ENCODE assay signal across 15 cellular contexts in the genomic region with DNA sequence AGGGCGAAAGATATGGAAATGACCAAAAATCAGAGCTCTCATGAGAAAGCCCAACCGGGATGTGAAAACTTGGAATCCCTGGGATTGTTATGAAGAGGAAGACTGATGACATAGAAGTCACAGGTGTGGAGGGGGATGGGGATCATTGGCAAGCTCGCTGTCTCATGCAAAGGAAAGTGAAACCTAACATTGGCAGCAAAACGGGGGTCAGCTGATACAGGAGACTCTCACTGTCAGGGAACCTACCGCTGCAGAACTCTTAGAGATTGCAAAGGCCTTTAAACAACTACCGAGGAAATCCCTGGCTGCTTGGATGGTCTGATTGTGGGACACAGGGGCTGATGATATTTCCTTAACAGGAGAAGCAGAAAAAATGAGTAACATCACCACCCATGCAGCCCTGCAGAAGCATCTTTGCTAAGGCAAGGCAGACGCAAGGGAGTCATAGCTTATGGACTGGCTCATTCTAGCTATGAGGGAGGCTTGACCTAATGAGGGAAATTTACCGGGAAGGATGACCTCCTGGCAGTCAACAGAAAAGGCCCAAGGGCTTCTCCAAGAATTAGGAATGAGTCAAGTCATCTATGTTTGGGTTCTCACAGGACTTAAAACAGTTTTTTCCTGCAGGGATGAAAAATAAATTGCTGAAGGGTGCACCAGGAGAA. TPM values are rescaled to one million over a fixed set of nuclear protein-coding genes. Genes with fewer than 3 reads are reported as not detected.
DNase-seq lines count a peak whose midpoint lies in the region; ATAC-seq, FAIRE-seq and TF ChIP-seq lines count a peak whose summit lies in the region.
"Had no signal": no experiment of that assay in that cellular context is flagged by ENCODE, and none has a peak within 500 bp of the region (broad histone marks: within the 10 kb centered on the region; RNA-seq: fewer than 3 reads in every experiment).

No MANE protein-coding gene starts in this region.

- intact Hi-C loops in activated T-helper 1 cell treated with anti-CD3 and anti-CD28 coated beads, Interleukin-12 subunit alpha, Interleukin-12 subunit beta, Interleukin-2, Interleukin-4 antibody, amounts not matched to agents 30 ng/mL and 10 ng/mL and 1 ng/mL, durations not matched to agents 14 hours and 24 hours and 36 hours (cut with micrococcal nuclease), result no loop called here
- intact Hi-C loops in natural killer cell (cut with micrococcal nuclease), result no loop called here
- intact Hi-C loops in tibial artery (cut with DNase I; ENCODE audit: low total_unique reads), result no loop called here

- H3K27ac Mint-ChIP-seq in activated T-helper 1 cell treated with anti-CD3 and anti-CD28 coated beads, Interleukin-12 subunit alpha, Interleukin-12 subunit beta, Interleukin-2, Interleukin-4 antibody, amounts not matched to agents 30 ng/mL and 10 ng/mL and 1 ng/mL, durations not matched to agents 14 hours and 24 hours and 36 hours, result peak overlapping the region; percentile 64
- H3K27ac Mint-ChIP-seq in natural killer cell, result no peak overlapping the region
- H3K27ac Mint-ChIP-seq: progenitor cell of endocrine pancreas had no signal

- H3K9me3 ChIP-seq in tibial artery, result no peaks in the 10 kb centered on the region
- H3K9me3 ChIP-seq: upper lobe of right lung had no signal

- peaks cover 13% of the 10 kb centered on the region for H3K4me1 Mint-ChIP-seq in activated T-helper 1 cell treated with anti-CD3 and anti-CD28 coated beads, Interleukin-12 subunit alpha, Interleukin-12 subunit beta, Interleukin-2, Interleukin-4 antibody, amounts not matched to agents 30 ng/mL and 10 ng/mL and 1 ng/mL, durations not matched to agents 14 hours and 24 hours and 36 hours (ENCODE audit: low read depth)
- H3K4me1 Mint-ChIP-seq in natural killer cell, result peaks cover 0 to 7% of the 10 kb centered on the region in 2 donors

- H3K4me3 Mint-ChIP-seq in activated T-helper 1 cell treated with anti-CD3 and anti-CD28 coated beads, Interleukin-12 subunit alpha, Interleukin-12 subunit beta, Interleukin-2, Interleukin-4 antibody, amounts not matched to agents 30 ng/mL and 10 ng/mL and 1 ng/mL, durations not matched to agents 14 hours and 24 hours and 36 hours, result peak overlapping the region; percentile 55
- H3K4me3 Mint-ChIP-seq in natural killer cell, result peak overlapping the region; percentile 35

- H3K4me1 ChIP-seq in tibial artery, result no peaks in the 10 kb centered on the region
- H3K4me1 ChIP-seq: upper lobe of right lung had no signal

- TF ChIP-seq CTCF in natural killer cell (IDR thresholded peaks at IDR 0.05) (no peak), tibial artery (IDR thresholded peaks at IDR 0.05) (no peak)

- H3K27ac ChIP-seq in tibial artery, result no peak overlapping the region
- H3K27ac ChIP-seq: upper lobe of right lung had no signal

- ATAC-seq in natural killer cell (peak in 1 of 3 donors; percentile 38), HG02759 (IDR thresholded peaks at IDR 0.05; ENCODE audit: unreplicated experiment) (no peak), HG03565 (IDR thresholded peaks at IDR 0.05; ENCODE audit: unreplicated experiment) (no peak)
- ATAC-seq: left ventricle myocardium superior, upper lobe of right lung had no signal

- TF ChIP-seq POLR2A in GM12891 (IDR thresholded peaks at IDR 0.05; ENCODE audit: low read depth, low read length), result no peak

- no peaks in the 10 kb centered on the region for H3K27me3 Mint-ChIP-seq in activated T-helper 1 cell treated with anti-CD3 and anti-CD28 coated beads, Interleukin-12 subunit alpha, Interleukin-12 subunit beta, Interleukin-2, Interleukin-4 antibody, amounts not matched to agents 30 ng/mL and 10 ng/mL and 1 ng/mL, durations not matched to agents 14 hours and 24 hours and 36 hours (ENCODE audit: insufficient read depth)
- peaks cover 0 to 4% of the 10 kb centered on the region in 2 donors for H3K27me3 Mint-ChIP-seq in natural killer cell (ENCODE audit: low read depth in 2 of 2)

- H3K4me3 ChIP-seq in tibial artery, result no peak overlapping the region
- H3K4me3 ChIP-seq: upper lobe of right lung had no signal

- peaks cover 1% of the 10 kb centered on the region for H3K36me3 Mint-ChIP-seq in activated T-helper 1 cell treated with anti-CD3 and anti-CD28 coated beads, Interleukin-12 subunit alpha, Interleukin-12 subunit beta, Interleukin-2, Interleukin-4 antibody, amounts not matched to agents 30 ng/mL and 10 ng/mL and 1 ng/mL, durations not matched to agents 14 hours and 24 hours and 36 hours (ENCODE audit: low read depth)
- no peaks in the 10 kb centered on the region for H3K36me3 Mint-ChIP-seq in natural killer cell

- no peaks in the 10 kb centered on the region for H3K9me3 Mint-ChIP-seq in activated T-helper 1 cell treated with anti-CD3 and anti-CD28 coated beads, Interleukin-12 subunit alpha, Interleukin-12 subunit beta, Interleukin-2, Interleukin-4 antibody, amounts not matched to agents 30 ng/mL and 10 ng/mL and 1 ng/mL, durations not matched to agents 14 hours and 24 hours and 36 hours
- H3K9me3 Mint-ChIP-seq in natural killer cell, result no peaks in the 10 kb centered on the region

- peak; percentile 44 for DNase-seq in GM12891 (ENCODE audit: insufficient read length, low spot score)
- DNase-seq in M059J (ENCODE audit: low read depth), result peak; percentile 72
- peak; percentile 14 for DNase-seq in activated T-helper 1 cell treated with anti-CD3 and anti-CD28 coated beads, Interleukin-12 subunit alpha, Interleukin-12 subunit beta, Interleukin-2, Interleukin-4 antibody, amounts not matched to agents 30 ng/mL and 10 ng/mL and 1 ng/mL, durations not matched to agents 14 hours and 24 hours and 36 hours (ENCODE audit: low spot score)
- no peak for DNase-seq in natural killer cell
- no peak for DNase-seq in urothelium cell line (ENCODE audit: low spot score)
- DNase-seq in tibial artery, result no peak
- DNase-seq: foreskin melanocyte, Kasumi-1, left ventricle myocardium superior, NCI-H524 treated with DMSO at 0.1 percent for 48 hours, upper lobe of right lung had no signal

- no peaks in the 10 kb centered on the region for H3K36me3 ChIP-seq in tibial artery
- H3K36me3 ChIP-seq: upper lobe of right lung had no signal

- FAIRE-seq in GM12891 (lab: Jason Lieb, UNC), result peak; percentile 48
- no peak for FAIRE-seq in urothelium cell line (lab: Jason Lieb, UNC)
- FAIRE-seq: colon had no signal

- H3K27me3 ChIP-seq in tibial artery, result peaks cover 0 to 10% of the 10 kb centered on the region in 2 donors
- H3K27me3 ChIP-seq: upper lobe of right lung had no signal

TF ChIP-seq in GM12891, 5 proteins besides CTCF, POLR2A, EP300 and RAD21:
- TF ChIP-seq PAX5 (IDR thresholded peaks at IDR 0.05; ENCODE audit: insufficient read depth, low read length, severe bottlenecking) (no peak), SPI1 (IDR thresholded peaks at IDR 0.05; ENCODE audit: low read depth, low read length) (no peak), POLR2AphosphoS5 (IDR thresholded peaks at IDR 0.05; ENCODE audit: low read depth, low read length) (no peak), POU2F2 (IDR thresholded peaks at IDR 0.05; ENCODE audit: low read depth, low read length) (no peak), TAF1 (IDR thresholded peaks at IDR 0.05; ENCODE audit: low read depth, low read length) (no peak)
TF ChIP-seq in GM12891: peak in this region for 0.

RNA-seq across cellular contexts. Expression of a gene that starts 7.0 kb away (rescaled TPM):
- polyA plus RNA-seq in GM12891 (2012; ENCODE audit: low read depth, missing spikeins), result 0.03 TPM
- total RNA-seq in M059J (2014; rRNA removed; shearing (Covaris generic)), result not detected in 2 replicates
- not detected in 2 replicates for total RNA-seq in activated T-helper 1 cell treated with anti-CD3 and anti-CD28 coated beads, Interleukin-12 subunit alpha, Interleukin-12 subunit beta, Interleukin-2, Interleukin-4 antibody, amounts not matched to agents 30 ng/mL and 10 ng/mL and 1 ng/mL, durations not matched to agents 14 hours and 24 hours and 36 hours
- total RNA-seq in natural killer cell, result not detected
- total RNA-seq: left ventricle myocardium superior, progenitor cell of endocrine pancreas had no signal

RNA-seq across cellular contexts. Expression of a gene that starts 19.7 kb away (rescaled TPM):
- 0.01 TPM for polyA plus RNA-seq in GM12891 (2012; ENCODE audit: low read depth, missing spikeins)
- total RNA-seq in M059J (2014; rRNA removed; shearing (Covaris generic)), result not detected in 2 replicates
- not detected in 2 replicates for total RNA-seq in activated T-helper 1 cell treated with anti-CD3 and anti-CD28 coated beads, Interleukin-12 subunit alpha, Interleukin-12 subunit beta, Interleukin-2, Interleukin-4 antibody, amounts not matched to agents 30 ng/mL and 10 ng/mL and 1 ng/mL, durations not matched to agents 14 hours and 24 hours and 36 hours
- total RNA-seq in natural killer cell, result not detected
- total RNA-seq: progenitor cell of endocrine pancreas, upper lobe of right lung had no signal

RNA-seq across cellular contexts. Expression of a gene that starts 49.8 kb away (rescaled TPM):
- polyA plus RNA-seq in GM12891 (2012; ENCODE audit: low read depth, missing spikeins), result 0.13 TPM
- total RNA-seq in M059J (2014; rRNA removed; shearing (Covaris generic)), result not detected in 2 replicates
- total RNA-seq in activated T-helper 1 cell treated with anti-CD3 and anti-CD28 coated beads, Interleukin-12 subunit alpha, Interleukin-12 subunit beta, Interleukin-2, Interleukin-4 antibody, amounts not matched to agents 30 ng/mL and 10 ng/mL and 1 ng/mL, durations not matched to agents 14 hours and 24 hours and 36 hours, result not detected in 2 replicates
- total RNA-seq in natural killer cell, result not detected
- total RNA-seq: left ventricle myocardium superior had no signal

RNA-seq across cellular contexts. Expression of a gene that starts 58.6 kb away (rescaled TPM):
- not detected for polyA plus RNA-seq in GM12891 (2012; ENCODE audit: low read depth, missing spikeins)
- total RNA-seq in M059J (2014; rRNA removed; shearing (Covaris generic)), result not detected in 2 replicates
- not detected in 2 replicates for total RNA-seq in activated T-helper 1 cell treated with anti-CD3 and anti-CD28 coated beads, Interleukin-12 subunit alpha, Interleukin-12 subunit beta, Interleukin-2, Interleukin-4 antibody, amounts not matched to agents 30 ng/mL and 10 ng/mL and 1 ng/mL, durations not matched to agents 14 hours and 24 hours and 36 hours
- total RNA-seq in natural killer cell, result not detected
- total RNA-seq: left ventricle myocardium superior had no signal

Comparison
In these comparisons a context has a peak if more than half of its experiments do, and no peak if none do; other contexts are left out.
1. DNase-seq: peak in GM12891 (single experiment), M059J (single experiment) and activated T-helper 1 cell treated with anti-CD3 and anti-CD28 coated beads, Interleukin-12 subunit alpha, Interleukin-12 subunit beta, Interleukin-2, Interleukin-4 antibody, amounts not matched to agents 30 ng/mL and 10 ng/mL and 1 ng/mL, durations not matched to agents 14 hours and 24 hours and 36 hours (single experiment); none in natural killer cell (single experiment), urothelium cell line (single experiment) and tibial artery (0 of 2).